Comparison of ENCODE assay signal across 29 cellular contexts in the genomic region with DNA sequence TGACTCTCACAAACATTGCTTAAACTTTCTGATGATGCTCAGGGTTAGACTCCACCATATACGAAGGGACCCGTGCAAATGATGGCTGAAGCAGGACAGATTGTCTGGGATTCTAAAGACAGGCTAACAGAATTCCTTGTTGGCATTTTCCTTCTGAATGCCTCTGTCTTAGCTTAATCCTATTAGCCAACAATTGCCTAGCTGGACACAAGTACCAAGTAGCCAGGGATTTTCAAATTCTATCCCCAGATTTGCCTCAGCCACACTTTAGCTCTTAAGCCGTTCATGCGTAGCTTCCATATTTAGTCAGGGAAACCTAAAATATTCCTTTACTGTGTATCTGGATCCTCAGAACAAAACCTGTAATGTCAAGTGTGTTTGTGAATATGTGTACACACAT. TPM values are rescaled to one million over a fixed set of nuclear protein-coding genes. Genes with fewer than 3 reads are reported as not detected.
"Had no signal": no experiment of that assay in that cellular context is flagged by ENCODE, and none has a peak within 500 bp of the region (broad histone marks: within the 10 kb centered on the region; RNA-seq: fewer than 3 reads in every experiment).

No MANE protein-coding gene starts in this region.

- H3K27me3 ChIP-seq: left lung, pancreas, right atrium auricular region, right lobe of liver, suprapubic skin, tibial artery, upper lobe of right lung had no signal

- DNase-seq: hypothalamus; immature natural killer cell; kidney; left colon; left lung; lower lobe of right lung; mammary epithelial cell; mesendoderm; naive B cell; natural killer cell; nephron progenitor cell; nucleus accumbens; pancreas; posterior cingulate gyrus; right lobe of liver; stimulated activated CD4-positive, alpha-beta T cell treated with anti-CD3 and anti-CD28 coated beads, Interleukin-1b, Interleukin-23, amount 100 ng/mL, for 48 hours; stimulated activated CD4-positive, alpha-beta T cell treated with anti-CD3 and anti-CD28 coated beads, Interleukin-2, amount 100 ng/mL, for 48 hours; stimulated activated naive B cell treated with anti-CD40 and anti-IgM and Interleukin-4, amounts not matched to agents 10 μg/mL and 1 μg/mL and 100 μg/mL, for 72 hours; stimulated activated naive CD8-positive, alpha-beta T cell treated with anti-CD3 and anti-CD28 coated beads, Interleukin-15, Interleukin-2, amounts not matched to agents 100 U/mL and 50 U/mL, for 24 hours; tibial artery; trophoblast cell; upper lobe of right lung had no signal

- H3K4me1 ChIP-seq: left lung, lower lobe of right lung, pancreas, prostate gland, right atrium auricular region, right lobe of liver, suprapubic skin, tibial artery, upper lobe of right lung had no signal

- H3K36me3 ChIP-seq: left lung, lower lobe of right lung, pancreas, prostate gland, right atrium auricular region, right lobe of liver, suprapubic skin, thoracic aorta, tibial artery, upper lobe of right lung had no signal

- H3K9me3 ChIP-seq: left lung, lower lobe of right lung, pancreas, prostate gland, right atrium auricular region, right lobe of liver, suprapubic skin, thoracic aorta, tibial artery, upper lobe of right lung had no signal

- H3K9me3 Mint-ChIP-seq: mesothelial cell of epicardium; naive B cell; natural killer cell; nephron progenitor cell; stimulated activated naive B cell treated with anti-CD40 and anti-IgM and Interleukin-4, amounts not matched to agents 10 μg/mL and 1 μg/mL and 100 μg/mL, for 72 hours had no signal

- H3K27ac ChIP-seq: left lung, lower lobe of right lung, pancreas, prostate gland, right atrium auricular region, right lobe of liver, suprapubic skin, thoracic aorta, tibial artery, upper lobe of right lung had no signal

- H3K4me2 ChIP-seq: smooth muscle cell had no signal

- H3K4me1 Mint-ChIP-seq: immature natural killer cell; mesothelial cell of epicardium; naive B cell; natural killer cell; nephron progenitor cell; stimulated activated naive B cell treated with anti-CD40 and anti-IgM and Interleukin-4, amounts not matched to agents 10 μg/mL and 1 μg/mL and 100 μg/mL, for 72 hours had no signal

- H3K27ac Mint-ChIP-seq: immature natural killer cell; mesothelial cell of epicardium; naive B cell; natural killer cell; nephron progenitor cell; stimulated activated naive B cell treated with anti-CD40 and anti-IgM and Interleukin-4, amounts not matched to agents 10 μg/mL and 1 μg/mL and 100 μg/mL, for 72 hours had no signal

- H3K36me3 Mint-ChIP-seq: immature natural killer cell; mesothelial cell of epicardium; natural killer cell; stimulated activated naive B cell treated with anti-CD40 and anti-IgM and Interleukin-4, amounts not matched to agents 10 μg/mL and 1 μg/mL and 100 μg/mL, for 72 hours had no signal

- H3K4me3 Mint-ChIP-seq: immature natural killer cell; mesothelial cell of epicardium; naive B cell; natural killer cell; nephron progenitor cell; stimulated activated naive B cell treated with anti-CD40 and anti-IgM and Interleukin-4, amounts not matched to agents 10 μg/mL and 1 μg/mL and 100 μg/mL, for 72 hours had no signal

- H3K4me3 ChIP-seq: left lung, lower lobe of right lung, pancreas, prostate gland, right atrium auricular region, right lobe of liver, smooth muscle cell, suprapubic skin, thoracic aorta, tibial artery, upper lobe of right lung had no signal

RNA-seq across cellular contexts. Expression of a gene that starts 40.0 kb away (rescaled TPM):
- total RNA-seq: mammary epithelial cell, mesothelial cell of epicardium, osteoblast, smooth muscle cell had no signal
- polyA plus RNA-seq: mammary epithelial cell, smooth muscle cell had no signal
